8 cellular contexts compared by ENCODE assay signal in genomic region chr1:145961425-145962156, GRCh38.
DNase-seq lines count a peak whose midpoint lies in the region; ATAC-seq and TF ChIP-seq lines count a peak whose summit lies in the region.

No MANE protein-coding gene starts in this region.

- peaks cover 4% of the 10 kb centered on the region; the same call in 1 of the 2 replicates for H3K36me3 ChIP-seq in DOHH2 (ENCODE audit: control insufficient read depth, low read length)
- H3K36me3 ChIP-seq in parathyroid adenoma (ENCODE audit: control insufficient read depth, insufficient read depth, low read length) = no peaks in the 10 kb centered on the region

- no peaks in the 10 kb centered on the region for H3K9me2 ChIP-seq in DOHH2 (replicated peaks; ENCODE audit: control insufficient read depth, low read length)

- H3F3A ChIP-seq in DOHH2 (ENCODE audit: control insufficient read depth, insufficient read depth) = peaks cover 28% of the 10 kb centered on the region

- peak; percentile 14 for DNase-seq in NCI-H146 treated with DMSO at 0.1 percent for 48 hours (lab: John Stamatoyannopoulos, UW; ENCODE audit: unreplicated experiment)
- DNase-seq in activated effector memory CD4-positive, alpha-beta T cell treated with anti-CD3 and anti-CD28 coated beads, Interleukin-2, amount 50 U/mL, for 16 hours = peak; percentile 83
- DNase-seq in germinal center (ENCODE audit: low spot score) = peak; percentile 48
- no peak for DNase-seq in AG08395 (ENCODE audit: low spot score)
- DNase-seq in NCI-H1694 (lab: John Stamatoyannopoulos, UW) = no peak

- peak overlapping the region; percentile 81 for H3K4me3 ChIP-seq in DOHH2 (ENCODE audit: low read length)
- peak overlapping the region; percentile 78 for H3K4me3 ChIP-seq in parathyroid adenoma (ENCODE audit: low read depth, low read length)

- H3K27ac ChIP-seq in DOHH2 (ENCODE audit: low read depth, low read length) (no peak overlapping the region), parathyroid adenoma (peak overlapping the region; percentile 77)

- H3K79me2 ChIP-seq in DOHH2 (ENCODE audit: control insufficient read depth, low read length) (peaks cover 31% of the 10 kb centered on the region), parathyroid adenoma (peaks cover 3% of the 10 kb centered on the region)

- H4K20me1 ChIP-seq in DOHH2 (ENCODE audit: control insufficient read depth, insufficient read depth, low read depth, low read length) = no peaks in the 10 kb centered on the region

- TF ChIP-seq CTCF in DOHH2 (IDR thresholded peaks at IDR 0.05; ENCODE audit: low read depth, low read length, poor library complexity, severe bottlenecking) (no peak), parathyroid adenoma (IDR thresholded peaks at IDR 0.05) (no peak)

- peaks cover 72% of the 10 kb centered on the region for H3K4me1 ChIP-seq in DOHH2 (ENCODE audit: control insufficient read depth, low read length)
- H3K4me1 ChIP-seq in parathyroid adenoma = peaks cover 10% of the 10 kb centered on the region

- no peak overlapping the region for H3K9ac ChIP-seq in parathyroid adenoma

- H3K9me3 ChIP-seq in DOHH2 (ENCODE audit: control insufficient read depth, insufficient read depth, low read length) (no peaks in the 10 kb centered on the region), parathyroid adenoma (ENCODE audit: control insufficient read depth, low read length) (no peaks in the 10 kb centered on the region)

- H3K27me3 ChIP-seq in DOHH2 (ENCODE audit: control insufficient read depth, low read length) (no peaks in the 10 kb centered on the region), parathyroid adenoma (ENCODE audit: control insufficient read depth, insufficient read depth, low read length) (no peaks in the 10 kb centered on the region)

- ATAC-seq in HG02852 (IDR thresholded peaks at IDR 0.05; ENCODE audit: unreplicated experiment) = no peak

- H3K4me2 ChIP-seq in DOHH2 (ENCODE audit: low read length) = peak overlapping the region; percentile 98
- H3K4me2 ChIP-seq in parathyroid adenoma (ENCODE audit: low read length) = peak overlapping the region; percentile 94

- peak overlapping the region; percentile 83 for H2AFZ ChIP-seq in parathyroid adenoma

Comparison
In these comparisons a context has a peak if more than half of its experiments do, and no peak if none do; other contexts are left out.
1. DNase-seq: peak in NCI-H146 treated with DMSO at 0.1 percent for 48 hours (single experiment), activated effector memory CD4-positive, alpha-beta T cell treated with anti-CD3 and anti-CD28 coated beads, Interleukin-2, amount 50 U/mL, for 16 hours (single experiment) and germinal center (single experiment); none in AG08395 (single experiment) and NCI-H1694 (single experiment).